Comparison of ENCODE assay signal across 17 cellular contexts in genomic region chr10:84608126-84608525, GRCh38.
A peak's percentile ranks its signal among the peaks of the same experiment; 100 is the strongest.
DNase-seq lines count a peak whose midpoint lies in the region; ATAC-seq, FAIRE-seq and TF ChIP-seq lines count a peak whose summit lies in the region.
"Had no signal": no experiment of that assay in that cellular context is flagged by ENCODE, and none has a peak within 500 bp of the region (broad histone marks: within the 10 kb centered on the region; RNA-seq: fewer than 3 reads in every experiment).

No MANE protein-coding gene starts in this region.

- H3K27me3 ChIP-seq in GM12878 (replicated peaks in 1 of 2; ENCODE audit: control insufficient read depth in 2 of 2, insufficient read depth in 2 of 2, low read length in 1 of 2): peaks cover 0 to 3% of the 10 kb centered on the region in 2 experiments; a peak in 1 of 4 replicates
- peaks cover 2% of the 10 kb centered on the region for H3K27me3 ChIP-seq in brain microvascular endothelial cell (replicated peaks)

- TF ChIP-seq CTCF in GM12878 (IDR thresholded peaks at IDR 0.05 in 2 of 3, conservative IDR thresholded peaks at IDR 0.05 in 1 of 3; ENCODE audit: control insufficient read depth in 2 of 3, extremely low read depth in 1 of 3, insufficient read depth in 1 of 3, low read depth in 3 of 3, low read length in 3 of 3) (no peak), progenitor cell of endocrine pancreas (IDR thresholded peaks at IDR 0.05; ENCODE audit: unreplicated experiment) (no peak), brain microvascular endothelial cell (IDR thresholded peaks at IDR 0.05; ENCODE audit: low read depth, low read length, missing control alignments) (no peak)

- no peaks in the 10 kb centered on the region for H3K4me1 Mint-ChIP-seq in progenitor cell of endocrine pancreas (ENCODE audit: low read depth)
- H3K4me1 Mint-ChIP-seq: CD4-positive, CD25-positive, alpha-beta regulatory T cell had no signal

- no peak overlapping the region for H2AFZ ChIP-seq in GM12878 (ENCODE audit: control insufficient read depth, low read depth, low read length)

- no peaks in the 10 kb centered on the region for H3K4me1 ChIP-seq in GM12878 (ENCODE audit: control insufficient read depth, insufficient read depth, low read length)

- TF ChIP-seq POLR2A in GM12878 (IDR thresholded peaks at IDR 0.05; ENCODE audit: low read depth, low read length): no peak

- POLR2A ChIA-PET in GM12878 (lab: Charles Lee): no interaction called here

- no peak overlapping the region for H3K4me2 ChIP-seq in GM12878 (ENCODE audit: control insufficient read depth, insufficient read depth)

- H3K9ac ChIP-seq in GM12878 (ENCODE audit: control insufficient read depth, insufficient read depth, low read length): no peak overlapping the region

- H3K27ac ChIP-seq in GM12878 (ENCODE audit: control insufficient read depth, insufficient read depth): no peak overlapping the region
- no peak overlapping the region for H3K27ac ChIP-seq in brain microvascular endothelial cell
- H3K27ac ChIP-seq: coronary artery, skin epidermis had no signal

- no peak overlapping the region for H3K4me3 Mint-ChIP-seq in progenitor cell of endocrine pancreas (ENCODE audit: low read depth)
- H3K4me3 Mint-ChIP-seq: CD4-positive, CD25-positive, alpha-beta regulatory T cell had no signal

- intact Hi-C loops in GM12878 (cut with micrococcal nuclease; ENCODE audit: unreplicated experiment): no loop called here

- RAD21 ChIA-PET in GM12878 (lab: Charles Lee; ENCODE audit: unreplicated experiment): no interaction called here

- peaks cover 30% of the 10 kb centered on the region for H3K27me3 Mint-ChIP-seq in progenitor cell of endocrine pancreas

- TF ChIP-seq RAD21 in GM12878 (IDR thresholded peaks at IDR 0.05; ENCODE audit: insufficient read depth, low read depth, low read length): no peak

- SMC1A ChIA-PET in GM12878 (lab: Charles Lee; ENCODE audit: uncharacterized antibody, unreplicated experiment): interaction anchor here (0.6 kb wide), 1 partner anchor 108 kb away, joined by 3 read pairs; no protein-coding TSS in a partner anchor

- H3K4me3 ChIP-seq in GM12878 (no peak overlapping the region), brain microvascular endothelial cell (ENCODE audit: low read depth, low read length) (no peak overlapping the region)
- H3K4me3 ChIP-seq: coronary artery, skin epidermis had no signal

- H3K79me2 ChIP-seq in GM12878 (ENCODE audit: control insufficient read depth, insufficient read depth, low read length): no peaks in the 10 kb centered on the region

- in situ Hi-C loops in GM12878 (cut with MboI) (no loop called here), brain microvascular endothelial cell (cut with HindIII; ENCODE audit: low pct_ligation_motif_present, low sequenced_read_pairs) (no loop called here)

- no peaks in the 10 kb centered on the region for H3K36me3 Mint-ChIP-seq in progenitor cell of endocrine pancreas (ENCODE audit: insufficient read depth)
- H3K36me3 Mint-ChIP-seq: CD4-positive, CD25-positive, alpha-beta regulatory T cell had no signal

- CTCF ChIA-PET in GM12878 (lab: Yijun Ruan, JAX): interaction anchor here (1.0 kb wide), 1 partner anchor 68 kb away, joined by 5 read pairs; no protein-coding TSS in a partner anchor

- H3K9me3 Mint-ChIP-seq in progenitor cell of endocrine pancreas (ENCODE audit: low read depth): no peaks in the 10 kb centered on the region
- H3K9me3 Mint-ChIP-seq: CD4-positive, CD25-positive, alpha-beta regulatory T cell had no signal

- no TSS peak for BruUV-seq in GM12878 (replicated peaks; lab: Mats Ljungman, UMichigan)

- DNase-seq in activated CD4-positive, alpha-beta T cell treated with anti-CD3 and anti-CD28 coated beads for 48 hours: peak; percentile 6
- DNase-seq in activated CD4-positive, alpha-beta T cell treated with anti-CD3 and anti-CD28 coated beads for 1 hour: no peak
- DNase-seq in GM12878 (ENCODE audit: low read depth, low spot score): peak; percentile 12
- no peak for DNase-seq in progenitor cell of endocrine pancreas (ENCODE audit: low spot score, unreplicated experiment)
- no peak for DNase-seq in cortex of kidney (lab: John Stamatoyannopoulos, UW)
- DNase-seq in brain microvascular endothelial cell: no peak
- DNase-seq: 8988T, activated T-cell treated with anti-CD3 and anti-CD28 coated beads for 4 hours, EL, KBM-7, NCI-H1436 had no signal

- ATAC-seq in GM21447 (IDR thresholded peaks at IDR 0.05; ENCODE audit: unreplicated experiment) (peak; percentile 78), HG03060 (IDR thresholded peaks at IDR 0.05; ENCODE audit: low read depth, unreplicated experiment) (peak; percentile 90), GM12878 (peak; percentile 83)
- ATAC-seq: SK-N-SH treated with all-trans-retinoic acid at 6 μM for 48 hours had no signal

- WGBS in GM12878 (ENCODE audit: insufficient coverage, insufficient replicate concordance, low lambda C conversion rate, missing lambda C conversion rate): 2% methylated on average over 4 of the region's 4 CpGs

- H3K27ac Mint-ChIP-seq in progenitor cell of endocrine pancreas: no peak overlapping the region
- H3K27ac Mint-ChIP-seq: CD4-positive, CD25-positive, alpha-beta regulatory T cell had no signal

- H4K20me1 ChIP-seq in GM12878 (ENCODE audit: control insufficient read depth, insufficient read depth): no peaks in the 10 kb centered on the region

- no peaks in the 10 kb centered on the region for H3K9me3 ChIP-seq in GM12878 (replicated peaks; ENCODE audit: control insufficient read depth, insufficient read depth, low read length)

- no peak for TF ChIP-seq EP300 in GM12878 (IDR thresholded peaks at IDR 0.05; ENCODE audit: borderline replicate concordance in 1 of 2, control insufficient read depth in 1 of 2, low read depth in 2 of 2, low read length in 2 of 2)

- no peak for FAIRE-seq in GM12878 (lab: Jason Lieb, UNC)

- H3K36me3 ChIP-seq in GM12878 (ENCODE audit: control insufficient read depth in 2 of 2, insufficient read depth in 2 of 2, low read length in 1 of 2) (no peaks in the 10 kb centered on the region), brain microvascular endothelial cell (replicated peaks) (no peaks in the 10 kb centered on the region)

TF ChIP-seq in GM12878, 131 proteins besides CTCF, POLR2A, EP300 and RAD21:
- TF ChIP-seq BCLAF1 (IDR thresholded peaks at IDR 0.05): no peak
- TF ChIP-seq ZBTB11 (CRISPR knock-in tag; IDR thresholded peaks at IDR 0.05): no peak
- TF ChIP-seq TBL1XR1 (IDR thresholded peaks at IDR 0.05; ENCODE audit: low read depth, low read length): no peak
- TF ChIP-seq TCF7 (IDR thresholded peaks at IDR 0.05; ENCODE audit: borderline replicate concordance): peak; percentile 46; the same call in 1 of the 2 replicates
- 0 out of 2 replicates have a peak, but pooled peaks have one; percentile 35 for TF ChIP-seq IRF4 (IDR thresholded peaks at IDR 0.05; ENCODE audit: low read depth, low read length)
- no peak for TF ChIP-seq EED (IDR thresholded peaks at IDR 0.05; ENCODE audit: low read depth)
- 0 out of 2 replicates have a peak, but pooled peaks have one; percentile 7 for TF ChIP-seq RUNX3 (IDR thresholded peaks at IDR 0.05; ENCODE audit: low read length)
- peak; percentile 36; the same call in 1 of the 2 replicates for TF ChIP-seq JUNB (IDR thresholded peaks at IDR 0.05)
TF ChIP-seq in GM12878: peak in this region for 4.

Comparison
In these comparisons a context has a peak if more than half of its experiments do, and no peak if none do; other contexts are left out.
1. DNase-seq: peak in activated CD4-positive, alpha-beta T cell treated with anti-CD3 and anti-CD28 coated beads for 48 hours (single experiment) and GM12878 (single experiment); none in activated CD4-positive, alpha-beta T cell treated with anti-CD3 and anti-CD28 coated beads for 1 hour (single experiment), progenitor cell of endocrine pancreas (single experiment), cortex of kidney (single experiment) and brain microvascular endothelial cell (single experiment).
2. Peak in every context shown above with its lines, with median percentiles within 50 percentile points of each other: ATAC-seq.